In genomic region chr22:19179472-19180048, GRCh38 we compare ENCODE assay signal across 8 cellular contexts. TPM values are rescaled to one million over a fixed set of nuclear protein-coding genes. Genes with fewer than 3 reads are reported as not detected.
DNase-seq lines count a peak whose midpoint lies in the region; ATAC-seq and TF ChIP-seq lines count a peak whose summit lies in the region.

No MANE protein-coding gene starts in this region.

- WGBS in iPS DF 6.9 (ENCODE audit: insufficient coverage, insufficient read length) = no CpG with 5 or more reads among the region's 16 CpGs

- no peaks in the 10 kb centered on the region; the same call in 1 of the 2 replicates for H4K20me1 ChIP-seq in Karpas-422 (ENCODE audit: insufficient read depth, low read depth, low read length)

- POLR2A ChIA-PET in CD8-positive, alpha-beta T cell (lab: Charles Lee) = interaction anchor here (1.0 to 1.7 kb wide), 3 partner anchors 10 to 119 kb away, joined by 3 to 4 read pairs (median 4); partner anchors contain the start of gene ESS2

- DNase-seq in CD8-positive, alpha-beta T cell = peak in 2 of 7 experiments; percentile 29 to 36
- DNase-seq in Karpas-422 (peak; percentile 91), RPMI7951 (ENCODE audit: low read depth) (peak; percentile 73), brain microvascular endothelial cell (peak; percentile 83), iPS DF 6.9 (ENCODE audit: low read depth, low spot score) (peak; percentile 47)

- H3K36me3 Mint-ChIP-seq in CD8-positive, alpha-beta T cell = peaks cover 2% of the 10 kb centered on the region

- H3K9me3 Mint-ChIP-seq in CD8-positive, alpha-beta T cell = no peaks in the 10 kb centered on the region

- H3K36me3 ChIP-seq in CD8-positive, alpha-beta T cell (ENCODE audit: insufficient read depth, low read length) = no peaks in the 10 kb centered on the region
- H3K36me3 ChIP-seq in Karpas-422 (ENCODE audit: insufficient read depth, low read length) (no peaks in the 10 kb centered on the region; the same call in 1 of the 2 replicates), brain microvascular endothelial cell (replicated peaks) (peaks cover 2% of the 10 kb centered on the region), iPS DF 6.9 (ENCODE audit: control insufficient read depth, insufficient read depth, low read length) (peaks cover 11% of the 10 kb centered on the region), rectal smooth muscle tissue (ENCODE audit: control insufficient read depth, insufficient read depth, low read length) (peaks cover 2% of the 10 kb centered on the region)

- in situ Hi-C loops in brain microvascular endothelial cell (cut with HindIII; ENCODE audit: low pct_ligation_motif_present, low sequenced_read_pairs) = no loop called here

- ATAC-seq in CD8-positive, alpha-beta T cell = peak; percentile 39
- ATAC-seq in GM19351 (IDR thresholded peaks at IDR 0.05; ENCODE audit: unreplicated experiment) (peak; percentile 55), GM21576 (IDR thresholded peaks at IDR 0.05; ENCODE audit: unreplicated experiment) (no peak)

- H3K4me1 Mint-ChIP-seq in CD8-positive, alpha-beta T cell (ENCODE audit: low read depth) = peaks cover 18% of the 10 kb centered on the region

- peak overlapping the region; percentile 73 for H3K9ac ChIP-seq in Karpas-422 (ENCODE audit: low read length)
- peak overlapping the region; percentile 68 for H3K9ac ChIP-seq in rectal smooth muscle tissue (ENCODE audit: low read length)

- peak overlapping the region; percentile 84 for H3K4me3 Mint-ChIP-seq in CD8-positive, alpha-beta T cell

- H3K9me2 ChIP-seq in Karpas-422 (replicated peaks; ENCODE audit: insufficient read depth, low read length) = no peaks in the 10 kb centered on the region

- H3K9me3 ChIP-seq in CD8-positive, alpha-beta T cell (ENCODE audit: low read length) = no peaks in the 10 kb centered on the region
- H3K9me3 ChIP-seq in Karpas-422 (ENCODE audit: low read length) (no peaks in the 10 kb centered on the region), iPS DF 6.9 (ENCODE audit: control insufficient read depth, insufficient read depth, low read length) (no peaks in the 10 kb centered on the region)

- H3K27me3 ChIP-seq in CD8-positive, alpha-beta T cell (ENCODE audit: insufficient read depth, low read length) = no peaks in the 10 kb centered on the region
- H3K27me3 ChIP-seq in Karpas-422 (ENCODE audit: low read length) = no peaks in the 10 kb centered on the region
- H3K27me3 ChIP-seq in brain microvascular endothelial cell (replicated peaks) = no peaks in the 10 kb centered on the region
- H3K27me3 ChIP-seq in iPS DF 6.9 (ENCODE audit: control insufficient read depth, insufficient read depth, low read length) = no peaks in the 10 kb centered on the region
- no peaks in the 10 kb centered on the region for H3K27me3 ChIP-seq in rectal smooth muscle tissue (ENCODE audit: control insufficient read depth, insufficient read depth, low read length)

- H3K27ac ChIP-seq in CD8-positive, alpha-beta T cell (ENCODE audit: low read depth, low read length) = no peak overlapping the region
- H3K27ac ChIP-seq in Karpas-422 (ENCODE audit: low read length) (peak overlapping the region; percentile 63), brain microvascular endothelial cell (no peak overlapping the region), iPS DF 6.9 (ENCODE audit: low read length) (no peak overlapping the region), rectal smooth muscle tissue (ENCODE audit: low read depth, low read length) (peak overlapping the region; percentile 78)

- peak overlapping the region; percentile 68 for H3K4me3 ChIP-seq in CD8-positive, alpha-beta T cell (ENCODE audit: low read depth, low read length)
- H3K4me3 ChIP-seq in Karpas-422 (ENCODE audit: low read length) (peak overlapping the region; percentile 72), brain microvascular endothelial cell (ENCODE audit: low read depth, low read length) (peak overlapping the region; percentile 59), iPS DF 6.9 (ENCODE audit: low read length) (peak overlapping the region; percentile 69; the same call in 1 of the 2 replicates), rectal smooth muscle tissue (ENCODE audit: low read length) (peak overlapping the region; percentile 71)

- TF ChIP-seq CTCF in CD8-positive, alpha-beta T cell (IDR thresholded peaks at IDR 0.05) = peak; percentile 40
- peak; percentile 89 for TF ChIP-seq CTCF in brain microvascular endothelial cell (IDR thresholded peaks at IDR 0.05; ENCODE audit: low read depth, low read length, missing control alignments)

- H3K79me2 ChIP-seq in Karpas-422 (ENCODE audit: low read length) = peaks cover 37% of the 10 kb centered on the region

- H3K4me2 ChIP-seq in Karpas-422 (ENCODE audit: low read depth, low read length, poor library complexity, severe bottlenecking) = peak overlapping the region; percentile 91

- peak overlapping the region; percentile 84 for H3K27ac Mint-ChIP-seq in CD8-positive, alpha-beta T cell

- peaks cover 24% of the 10 kb centered on the region for H3K4me1 ChIP-seq in CD8-positive, alpha-beta T cell (ENCODE audit: insufficient read depth, low read length)
- H3K4me1 ChIP-seq in Karpas-422 (ENCODE audit: low read length) = peaks cover 45% of the 10 kb centered on the region
- H3K4me1 ChIP-seq in iPS DF 6.9 (ENCODE audit: control insufficient read depth, insufficient read depth, low read length) = peaks cover 7% of the 10 kb centered on the region; the same call in 1 of the 2 replicates
- peaks cover 13% of the 10 kb centered on the region for H3K4me1 ChIP-seq in rectal smooth muscle tissue (ENCODE audit: control insufficient read depth, insufficient read depth, low read length)

- CTCF ChIA-PET in CD8-positive, alpha-beta T cell (lab: Charles Lee) = interaction anchor here (0.5 to 1.8 kb wide), 7 partner anchors 8 to 450 kb away, joined by 3 to 7 read pairs (median 4); partner anchors contain the start of gene ESS2

- intact Hi-C loops in CD8-positive, alpha-beta T cell (cut with DNase I, micrococcal nuclease) = loop anchor here (1.0 to 2.0 kb wide), 7 partner anchors 35 to 299 kb away; partner anchors contain the start of genes DGCR2 (in 2 of the 2), ESS2 (in 2 of the 2), CDC45 (in 1 of the 2) and HIRA (in 1 of the 2)

- no peaks in the 10 kb centered on the region for H3K27me3 Mint-ChIP-seq in CD8-positive, alpha-beta T cell (ENCODE audit: low read depth)

- peak overlapping the region; percentile 59; the same call in 1 of the 2 replicates for H2AFZ ChIP-seq in Karpas-422 (ENCODE audit: low read length)

RNA-seq across cellular contexts. Expression of gene SLC25A1, which starts 1.0 kb away (rescaled TPM):
- total RNA-seq in CD8-positive, alpha-beta T cell = 10 to 100 TPM; 14.5 to 15.9 TPM
- 163 and 270 TPM in 2 replicates for total RNA-seq in Karpas-422 (2014; rRNA removed; shearing (Covaris generic); ENCODE audit: low replicate concordance)
- total RNA-seq in RPMI7951 (2014; rRNA removed; shearing (Covaris generic)) = 58.3 and 70.0 TPM in 2 replicates

RNA-seq across cellular contexts. Expression of gene GSC2, which starts 29.5 kb away (rescaled TPM):
- total RNA-seq in CD8-positive, alpha-beta T cell = not detected
- total RNA-seq in Karpas-422 (2014; rRNA removed; shearing (Covaris generic); ENCODE audit: low replicate concordance) = not detected in 2 replicates
- not detected in 2 replicates for total RNA-seq in RPMI7951 (2014; rRNA removed; shearing (Covaris generic))

RNA-seq across cellular contexts. Expression of gene ESS2, which starts 35.1 kb away (rescaled TPM):
- total RNA-seq in CD8-positive, alpha-beta T cell = 10 to 100 TPM; 62.5 to 65.5 TPM
- total RNA-seq in Karpas-422 (2014; rRNA removed; shearing (Covaris generic); ENCODE audit: low replicate concordance) = 3.5 and 7.8 TPM in 2 replicates
- 9.4 and 10.2 TPM in 2 replicates for total RNA-seq in RPMI7951 (2014; rRNA removed; shearing (Covaris generic))

RNA-seq across cellular contexts. Expression of gene TSSK2, which starts 48.5 kb away (rescaled TPM):
- under 1 TPM; 0.25 to 0.27 TPM for total RNA-seq in CD8-positive, alpha-beta T cell
- total RNA-seq in Karpas-422 (2014; rRNA removed; shearing (Covaris generic); ENCODE audit: low replicate concordance) = not detected in 2 replicates
- total RNA-seq in RPMI7951 (2014; rRNA removed; shearing (Covaris generic)) = not detected in 2 replicates

RNA-seq across cellular contexts. Expression of gene DGCR2, which starts 57.3 kb away (rescaled TPM):
- 10 to 100 TPM; 29.6 to 32.4 TPM for total RNA-seq in CD8-positive, alpha-beta T cell
- 18.6 and 31.1 TPM in 2 replicates for total RNA-seq in Karpas-422 (2014; rRNA removed; shearing (Covaris generic); ENCODE audit: low replicate concordance)
- total RNA-seq in RPMI7951 (2014; rRNA removed; shearing (Covaris generic)) = 24.8 and 32.0 TPM in 2 replicates

Comparison
In these comparisons a context has a peak if more than half of its experiments do, and no peak if none do; other contexts are left out.
1. H3K27ac ChIP-seq: peak in Karpas-422 (single experiment) and rectal smooth muscle tissue (single experiment); none in CD8-positive, alpha-beta T cell (single experiment), brain microvascular endothelial cell (single experiment) and iPS DF 6.9 (single experiment).
2. Peak in every context shown above with its lines, with median percentiles within 50 percentile points of each other: H3K4me3 ChIP-seq.